ENCODE assay signal across 10 cellular contexts in the genomic region with DNA sequence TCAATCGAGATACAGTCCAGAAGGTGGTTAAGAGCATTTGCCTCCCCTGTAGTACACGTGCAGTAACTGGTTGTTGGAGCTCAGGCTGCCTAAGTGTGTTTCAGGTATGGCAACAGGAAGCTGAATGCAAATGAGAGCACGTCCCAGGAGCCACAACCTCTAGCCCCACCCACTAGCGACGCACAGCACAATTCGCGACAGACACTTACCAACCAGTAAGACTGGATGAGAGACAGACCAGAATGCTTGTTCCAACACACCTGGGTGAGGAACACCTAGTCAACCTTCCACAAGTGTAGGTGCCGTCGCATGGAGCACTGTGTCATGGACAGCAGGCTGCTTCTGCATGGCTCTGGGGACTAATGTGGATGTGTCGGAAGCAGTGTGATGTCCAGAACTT. TPM values are rescaled to one million over a fixed set of nuclear protein-coding genes. Genes with fewer than 3 reads are reported as not detected.
DNase-seq lines count a peak whose midpoint lies in the region; ATAC-seq, FAIRE-seq and TF ChIP-seq lines count a peak whose summit lies in the region.
"Had no signal": no experiment of that assay in that cellular context is flagged by ENCODE, and none has a peak within 500 bp of the region (broad histone marks: within the 10 kb centered on the region; RNA-seq: fewer than 3 reads in every experiment).

No MANE protein-coding gene starts in this region.

- no peaks in the 10 kb centered on the region for H3K9me3 ChIP-seq in HepG2 (ENCODE audit: low read length)
- no peaks in the 10 kb centered on the region for H3K9me3 ChIP-seq in right lobe of liver

- 75% methylated on average over 10 of the region's 10 CpGs for WGBS in HepG2 (ENCODE audit: low lambda C conversion rate)
- WGBS in right lobe of liver (ENCODE audit: insufficient coverage, low coverage, low lambda C conversion rate, missing lambda C conversion rate) = 67% methylated on average over 5 of the region's 10 CpGs

- no peaks in the 10 kb centered on the region for H3K9me3 Mint-ChIP-seq in activated CD8-positive, alpha-beta T cell treated with anti-CD3 and anti-CD28 coated beads, Interleukin-2, amount 10 ng/mL, durations not matched to agents 7 days and 5 days (ENCODE audit: insufficient read depth)
- H3K9me3 Mint-ChIP-seq in immature natural killer cell (no peaks in the 10 kb centered on the region), type B pancreatic cell (peaks cover 4% of the 10 kb centered on the region)

- no peak for ATAC-seq in HepG2
- no peak for ATAC-seq in right lobe of liver
- ATAC-seq in activated CD8-positive, alpha-beta T cell treated with anti-CD3 and anti-CD28 coated beads, Interleukin-2, amount 10 ng/mL, durations not matched to agents 7 days and 5 days = peak; percentile 72
- ATAC-seq in HG02571 (IDR thresholded peaks at IDR 0.05; ENCODE audit: unreplicated experiment) = no peak

- H4K20me1 ChIP-seq in HepG2 (ENCODE audit: insufficient read depth, low read length) = no peaks in the 10 kb centered on the region

- DNase-seq in HepG2 (ENCODE audit: low spot score) = no peak
- no peak for DNase-seq in right lobe of liver
- peak; percentile 81 for DNase-seq in activated CD8-positive, alpha-beta T cell treated with anti-CD3 and anti-CD28 coated beads, Interleukin-2, amount 10 ng/mL, durations not matched to agents 7 days and 5 days
- DNase-seq in immature natural killer cell = no peak
- no peak for DNase-seq in type B pancreatic cell (ENCODE audit: extremely low spot score, unreplicated experiment)
- DNase-seq in AML-193 (lab: John Stamatoyannopoulos, UW) = no peak
- DNase-seq in head of caudate nucleus = no peak
- DNase-seq: caudate nucleus, NCI-H226 had no signal

- no peak overlapping the region for H2AFZ ChIP-seq in HepG2 (ENCODE audit: low read length)

- in situ Hi-C loops in HepG2 (cut with HindIII; ENCODE audit: extremely low pct_ligation_motif_present, low pct_unique_long_range_greater_than_20kb) = no loop called here

- peaks cover 63% of the 10 kb centered on the region for H3K4me1 ChIP-seq in HepG2 (ENCODE audit: insufficient read depth, low read length)
- H3K4me1 ChIP-seq in right lobe of liver = peaks cover 0 to 6% (median 2%) of the 10 kb centered on the region in 4 donors

- BruUV-seq in HepG2 (replicated peaks; lab: Mats Ljungman, UMichigan) = no TSS peak

- H3K27me3 ChIP-seq in HepG2 (ENCODE audit: control insufficient read depth in 1 of 2, insufficient read depth in 2 of 2, low read length in 2 of 2) = no peaks in the 10 kb centered on the region
- no peaks in the 10 kb centered on the region for H3K27me3 ChIP-seq in right lobe of liver

- TF ChIP-seq EP300 in HepG2 (IDR thresholded peaks at IDR 0.05; ENCODE audit: low read depth in 2 of 2, low read length in 2 of 2) (no peak), HepG2 (CRISPR knock-in tag; IDR thresholded peaks at IDR 0.05; ENCODE audit: borderline replicate concordance) (no peak)

- H3K27me3 Mint-ChIP-seq in activated CD8-positive, alpha-beta T cell treated with anti-CD3 and anti-CD28 coated beads, Interleukin-2, amount 10 ng/mL, durations not matched to agents 7 days and 5 days (ENCODE audit: low read depth) = no peaks in the 10 kb centered on the region
- H3K27me3 Mint-ChIP-seq in immature natural killer cell (ENCODE audit: low read depth in 3 of 3) = no peaks in the 10 kb centered on the region
- H3K27me3 Mint-ChIP-seq in type B pancreatic cell = no peaks in the 10 kb centered on the region

- TF ChIP-seq RAD21 in HepG2 (CRISPR knock-in tag; IDR thresholded peaks at IDR 0.05) = no peak

- intact Hi-C loops in HepG2 (cut with micrococcal nuclease; ENCODE audit: unreplicated experiment) = loop anchor here (5.0 kb wide), 1 partner anchor 208 kb away; no protein-coding TSS in a partner anchor
- intact Hi-C loops in right lobe of liver (cut with DNase I) = loop anchor here (10.0 kb wide), 1 partner anchor 66 kb away; no protein-coding TSS in a partner anchor
- intact Hi-C loops in head of caudate nucleus (cut with DNase I) = loop anchor here (5.0 to 10.0 kb wide), 3 partner anchors 54 to 208 kb away; no protein-coding TSS in a partner anchor

- FAIRE-seq in HepG2 (lab: Jason Lieb, UNC) = no peak

- no peak for TF ChIP-seq CTCF in HepG2 (CRISPR knock-in tag; IDR thresholded peaks at IDR 0.05)
- TF ChIP-seq CTCF in right lobe of liver (IDR thresholded peaks at IDR 0.05) = no peak
- TF ChIP-seq CTCF in type B pancreatic cell (conservative IDR thresholded peaks at IDR 0.05) = no peak

- CTCF ChIA-PET in HepG2 (lab: Yijun Ruan, JAX; ENCODE audit: low intra/inter-chr PET ratio, low total read pairs) = no interaction called here
- CTCF ChIA-PET in activated CD8-positive, alpha-beta T cell treated with anti-CD3 and anti-CD28 coated beads, Interleukin-2, amount 10 ng/mL, durations not matched to agents 7 days and 5 days (lab: Charles Lee) = interaction anchor here (0.7 to 10.2 kb wide), 9 partner anchors 18 to 141 kb away, joined by 3 to 267 read pairs (median 7); no protein-coding TSS in a partner anchor

- POLR2A ChIA-PET in HepG2 (lab: Yijun Ruan, JAX) = no interaction called here
- POLR2A ChIA-PET in activated CD8-positive, alpha-beta T cell treated with anti-CD3 and anti-CD28 coated beads, Interleukin-2, amount 10 ng/mL, durations not matched to agents 7 days and 5 days (lab: Charles Lee) = interaction anchor here (0.8 to 1.3 kb wide), 8 partner anchors 9 to 91 kb away, joined by 3 to 4 read pairs (median 3); no protein-coding TSS in a partner anchor

- peaks cover 5% of the 10 kb centered on the region for H3K36me3 Mint-ChIP-seq in activated CD8-positive, alpha-beta T cell treated with anti-CD3 and anti-CD28 coated beads, Interleukin-2, amount 10 ng/mL, durations not matched to agents 7 days and 5 days (ENCODE audit: low read depth)
- H3K36me3 Mint-ChIP-seq in immature natural killer cell = no peaks in the 10 kb centered on the region
- no peaks in the 10 kb centered on the region for H3K36me3 Mint-ChIP-seq in type B pancreatic cell

- peak overlapping the region; percentile 3 for H3K4me3 Mint-ChIP-seq in activated CD8-positive, alpha-beta T cell treated with anti-CD3 and anti-CD28 coated beads, Interleukin-2, amount 10 ng/mL, durations not matched to agents 7 days and 5 days
- H3K4me3 Mint-ChIP-seq in immature natural killer cell (no peak overlapping the region), type B pancreatic cell (no peak overlapping the region)

- H3K4me3 ChIP-seq in HepG2 (replicated peaks in 1 of 3; ENCODE audit: insufficient read depth in 1 of 3, low read depth in 2 of 3, low read length in 3 of 3) = no peak overlapping the region
- H3K4me3 ChIP-seq in right lobe of liver = no peak overlapping the region

- H3K27ac ChIP-seq in HepG2 (ENCODE audit: extremely low read length, insufficient read depth, low read length) = no peak overlapping the region
- H3K27ac ChIP-seq in right lobe of liver = no peak overlapping the region

- no peak for TF ChIP-seq POLR2A in HepG2 (IDR thresholded peaks at IDR 0.05; ENCODE audit: insufficient read depth in 1 of 2, low read depth in 2 of 2, low read length in 2 of 2)
- no peak for TF ChIP-seq POLR2A in right lobe of liver (IDR thresholded peaks at IDR 0.05)

- H3K36me3 ChIP-seq in HepG2 (replicated peaks in 1 of 2; ENCODE audit: control insufficient read depth in 1 of 2, insufficient read depth in 2 of 2, low read length in 2 of 2) (no peaks in the 10 kb centered on the region), right lobe of liver (no peaks in the 10 kb centered on the region)

- H3K27ac Mint-ChIP-seq in activated CD8-positive, alpha-beta T cell treated with anti-CD3 and anti-CD28 coated beads, Interleukin-2, amount 10 ng/mL, durations not matched to agents 7 days and 5 days = peak overlapping the region; percentile 68
- H3K27ac Mint-ChIP-seq in immature natural killer cell (peak overlapping the region in 4 of 6 donors; percentile 57 to 74 (median 64)), type B pancreatic cell (peak overlapping the region; percentile 77)

- H3K4me1 Mint-ChIP-seq in activated CD8-positive, alpha-beta T cell treated with anti-CD3 and anti-CD28 coated beads, Interleukin-2, amount 10 ng/mL, durations not matched to agents 7 days and 5 days (ENCODE audit: low read depth) = peaks cover 53% of the 10 kb centered on the region
- H3K4me1 Mint-ChIP-seq in immature natural killer cell (peaks cover 26 to 29% of the 10 kb centered on the region in 2 donors), type B pancreatic cell (ENCODE audit: unreplicated experiment) (peaks cover 19% of the 10 kb centered on the region)

- no peak overlapping the region for H3K9ac ChIP-seq in HepG2 (ENCODE audit: insufficient read depth, low read depth, low read length)

- H3K79me2 ChIP-seq in HepG2 (ENCODE audit: insufficient read depth, low read length) = no peaks in the 10 kb centered on the region

- no peak overlapping the region for H3K4me2 ChIP-seq in HepG2 (ENCODE audit: low read depth, low read length)

RNA-seq across cellular contexts. Expression of gene SERPINB1, which starts 7.2 kb away (rescaled TPM):
- 41.4 and 60.1 TPM in 2 replicates for total RNA-seq in HepG2 (2016; rRNA removed; fragmentation: Illumina TruSeq; extraction: Trizol)
- total RNA-seq in HepG2 (2016; cell fraction: cytosol; rRNA removed; fragmentation: Illumina TruSeq; extraction: Trizol; ENCODE audit: low read depth) = 22.9 and 24.8 TPM in 2 replicates
- total RNA-seq in HepG2 (2016; cell fraction: insoluble cytoplasmic fraction; rRNA removed; fragmentation: Illumina TruSeq; extraction: Trizol) = 40.1 and 52.3 TPM in 2 replicates
- 38.4 and 42.1 TPM in 2 replicates for total RNA-seq in HepG2 (2016; cell fraction: membrane; rRNA removed; fragmentation: Illumina TruSeq; extraction: Trizol)
- total RNA-seq in HepG2 (2016; cell fraction: nucleus; rRNA removed; fragmentation: Illumina TruSeq; extraction: Trizol) = 23.4 and 26.0 TPM in 2 replicates
- 48.7 and 60.5 TPM in 2 replicates for polyA plus RNA-seq in HepG2 (2011; rRNA removed)
- 35.1 and 50.0 TPM in 2 replicates for polyA plus RNA-seq in HepG2 (2011; cell fraction: cytosol; rRNA removed)
- 16.6 and 20.7 TPM in 2 replicates for polyA plus RNA-seq in HepG2 (2011; cell fraction: nucleus; rRNA removed)
- polyA plus RNA-seq in HepG2 (2012) = 55.8 and 68.9 TPM in 2 replicates
- 37.2 and 40.1 TPM in 2 replicates for polyA plus RNA-seq in HepG2 (2016; cell fraction: cytosol; fragmentation: Illumina TruSeq; extraction: Trizol; ENCODE audit: low read depth)
- 67.5 and 71.1 TPM in 2 replicates for polyA plus RNA-seq in HepG2 (2016; cell fraction: insoluble cytoplasmic fraction; fragmentation: Illumina TruSeq; extraction: Trizol; ENCODE audit: low read depth)
- 42.6 and 44.3 TPM in 2 replicates for polyA plus RNA-seq in HepG2 (2016; cell fraction: membrane; fragmentation: Illumina TruSeq; extraction: Trizol; ENCODE audit: low read depth)
- polyA plus RNA-seq in HepG2 (2016; cell fraction: nucleus; fragmentation: Illumina TruSeq; extraction: Trizol; ENCODE audit: insufficient read depth, low read depth) = 39.9 and 41.4 TPM in 2 replicates
- polyA minus RNA-seq in HepG2 (2011; rRNA and poly(A)+ RNA removed; ENCODE audit: low replicate concordance) = 29.1 and 31.0 TPM in 2 replicates
- polyA minus RNA-seq in HepG2 (2011; cell fraction: cytosol; rRNA and poly(A)+ RNA removed) = 46.4 and 51.7 TPM in 2 replicates
- 32.6 and 44.3 TPM in 2 replicates for polyA minus RNA-seq in HepG2 (2011; cell fraction: nucleus; rRNA and poly(A)+ RNA removed)
- 10 to 100 TPM in 5 of 6 experiments, 1 to 10 TPM in 1; 7.2 to 44.6 (median 25.2) TPM for total RNA-seq in right lobe of liver
- 10 to 100 TPM; 55.1 to 57.1 TPM for total RNA-seq in activated CD8-positive, alpha-beta T cell treated with anti-CD3 and anti-CD28 coated beads, Interleukin-2, amount 10 ng/mL, durations not matched to agents 7 days and 5 days
- polyA plus RNA-seq in immature natural killer cell = 100 to 1,000 TPM; 108 to 164 (median 162) TPM
- total RNA-seq in type B pancreatic cell (ENCODE audit: low replicate concordance) = 31.2 and 52.0 TPM in 2 replicates

RNA-seq across cellular contexts. Expression of gene SERPINB9, which starts 54.3 kb away (rescaled TPM):
- total RNA-seq in HepG2 (2016; rRNA removed; fragmentation: Illumina TruSeq; extraction: Trizol) (7.2 and 9.8 TPM in 2 replicates), right lobe of liver (10 to 100 TPM in 1 of 6 experiments, 1 to 10 TPM in 5; 1.8 to 19.0 (median 4.6) TPM), type B pancreatic cell (ENCODE audit: low replicate concordance) (6.0 and 6.5 TPM in 2 replicates)
- total RNA-seq in HepG2 (2016; cell fraction: cytosol; rRNA removed; fragmentation: Illumina TruSeq; extraction: Trizol; ENCODE audit: low read depth) = 0.61 and 0.71 TPM in 2 replicates
- total RNA-seq in HepG2 (2016; cell fraction: insoluble cytoplasmic fraction; rRNA removed; fragmentation: Illumina TruSeq; extraction: Trizol) = 7.0 and 8.5 TPM in 2 replicates
- 2.7 and 2.9 TPM in 2 replicates for total RNA-seq in HepG2 (2016; cell fraction: membrane; rRNA removed; fragmentation: Illumina TruSeq; extraction: Trizol)
- total RNA-seq in HepG2 (2016; cell fraction: nucleus; rRNA removed; fragmentation: Illumina TruSeq; extraction: Trizol) = 2.9 and 4.3 TPM in 2 replicates
- polyA plus RNA-seq in HepG2 (2011; rRNA removed) (32.5 and 36.7 TPM in 2 replicates), immature natural killer cell (10 to 100 TPM; 20.7 to 50.4 (median 21.7) TPM)
- 23.5 and 30.7 TPM in 2 replicates for polyA plus RNA-seq in HepG2 (2011; cell fraction: cytosol; rRNA removed)
- polyA plus RNA-seq in HepG2 (2011; cell fraction: nucleus; rRNA removed) = 9.8 and 12.8 TPM in 2 replicates
- polyA plus RNA-seq in HepG2 (2012) = 6.6 and 9.0 TPM in 2 replicates
- 0.33 and 0.35 TPM in 2 replicates for polyA plus RNA-seq in HepG2 (2016; cell fraction: cytosol; fragmentation: Illumina TruSeq; extraction: Trizol; ENCODE audit: low read depth)
- 8.7 and 10.9 TPM in 2 replicates for polyA plus RNA-seq in HepG2 (2016; cell fraction: insoluble cytoplasmic fraction; fragmentation: Illumina TruSeq; extraction: Trizol; ENCODE audit: low read depth)
- 1.5 and 1.6 TPM in 2 replicates for polyA plus RNA-seq in HepG2 (2016; cell fraction: membrane; fragmentation: Illumina TruSeq; extraction: Trizol; ENCODE audit: low read depth)
- 5.0 and 5.4 TPM in 2 replicates for polyA plus RNA-seq in HepG2 (2016; cell fraction: nucleus; fragmentation: Illumina TruSeq; extraction: Trizol; ENCODE audit: insufficient read depth, low read depth)
- polyA minus RNA-seq in HepG2 (2011; rRNA and poly(A)+ RNA removed; ENCODE audit: low replicate concordance) = 0.21 and 49.0 TPM in 2 replicates
- polyA minus RNA-seq in HepG2 (2011; cell fraction: cytosol; rRNA and poly(A)+ RNA removed) = 29.2 and 32.6 TPM in 2 replicates
- polyA minus RNA-seq in HepG2 (2011; cell fraction: nucleus; rRNA and poly(A)+ RNA removed) = 13.3 and 18.3 TPM in 2 replicates
- 10 to 100 TPM; 36.9 to 38.1 TPM for total RNA-seq in activated CD8-positive, alpha-beta T cell treated with anti-CD3 and anti-CD28 coated beads, Interleukin-2, amount 10 ng/mL, durations not matched to agents 7 days and 5 days
